17 cellular contexts compared by ENCODE assay signal in genomic region chrY:14895821-14896220, GRCh38.
A peak's percentile ranks its signal among the peaks of the same experiment; 100 is the strongest.
DNase-seq lines count a peak whose midpoint lies in the region; ATAC-seq and TF ChIP-seq lines count a peak whose summit lies in the region.
"Had no signal": no experiment of that assay in that cellular context is flagged by ENCODE, and none has a peak within 500 bp of the region (broad histone marks: within the 10 kb centered on the region; RNA-seq: fewer than 3 reads in every experiment).

No MANE protein-coding gene starts in this region.

- H3K27ac ChIP-seq in breast epithelium: no peak overlapping the region

- intact Hi-C loops in breast epithelium (cut with DNase I; ENCODE audit: low total_unique reads) (no loop called here), left ventricle myocardium superior (cut with micrococcal nuclease) (no loop called here)

- no peak for TF ChIP-seq CTCF in breast epithelium (IDR thresholded peaks at IDR 0.05)

- H3K36me3 ChIP-seq in breast epithelium: no peaks in the 10 kb centered on the region
- H3K36me3 ChIP-seq: BE2C had no signal

- H3K4me3 ChIP-seq in breast epithelium: no peak overlapping the region

- TF ChIP-seq POLR2A in breast epithelium (IDR thresholded peaks at IDR 0.05): no peak

- ATAC-seq in left ventricle myocardium superior: no peak
- ATAC-seq: HepG2 had no signal

- no peaks in the 10 kb centered on the region for H3K9me3 ChIP-seq in breast epithelium
- H3K9me3 ChIP-seq: BE2C had no signal

- in situ Hi-C loops in KBM-7 (cut with MboI; ENCODE audit: low pct_unique_long_range_greater_than_20kb, low sequenced_read_pairs): no loop called here

- DNase-seq in AG20443 (ENCODE audit: low spot score) (peak; percentile 26), HCEC 1CT (peak; percentile 32), fibroblast of peridontal ligament (ENCODE audit: extremely low read depth) (peak; percentile 67), breast epithelium (ENCODE audit: low spot score in 2 of 2) (no peak), KBM-7 (no peak), left ventricle myocardium superior (no peak), DMS153 (lab: John Stamatoyannopoulos, UW) (no peak)
- DNase-seq: 8988T; BE2C; C1 segment of cervical spinal cord; CD4-positive, CD25-positive, alpha-beta regulatory T cell; CD8-positive, alpha-beta memory T cell; COR-L47; DMS 273 treated with DMSO at 0.1 percent for 48 hours; GDM1; H9 had no signal

- H3K4me1 ChIP-seq in breast epithelium: no peaks in the 10 kb centered on the region
- H3K4me1 ChIP-seq: BE2C had no signal

- no peaks in the 10 kb centered on the region for H3K27me3 ChIP-seq in breast epithelium
- H3K27me3 ChIP-seq: BE2C had no signal

Comparison
In these comparisons a context has a peak if more than half of its experiments do, and no peak if none do; other contexts are left out.
1. DNase-seq: peak in AG20443 (single experiment), HCEC 1CT (single experiment) and fibroblast of peridontal ligament (single experiment); none in breast epithelium (0 of 2), KBM-7 (single experiment), left ventricle myocardium superior (single experiment) and DMS153 (single experiment).